Comparison of ENCODE assay signal across 10 cellular contexts in genomic region chr19:15991602-15992001, GRCh38. TPM values are rescaled to one million over a fixed set of nuclear protein-coding genes. Genes with fewer than 3 reads are reported as not detected.
"Had no signal": no experiment of that assay in that cellular context is flagged by ENCODE, and none has a peak within 500 bp of the region (broad histone marks: within the 10 kb centered on the region; RNA-seq: fewer than 3 reads in every experiment).

No MANE protein-coding gene starts in this region.

- H3K9ac ChIP-seq: KMS-11 had no signal

- H3K27ac ChIP-seq: HL-60, KMS-11 had no signal

- DNase-seq: IMR-90, KBM-7, KG1 had no signal

- H3K4me2 ChIP-seq: KMS-11 had no signal

- ATAC-seq: HepG2 had no signal

- FAIRE-seq: HepG2, HTR-8/SVneo had no signal

RNA-seq across cellular contexts. Expression of gene OR10H4, which starts 42.8 kb away (rescaled TPM):
- total RNA-seq: HepG2, HT-29, HT1080, IMR-90 had no signal
- polyA plus RNA-seq: HepG2, IgD-negative memory B cell, IMR-90 had no signal

RNA-seq across cellular contexts. Expression of gene CYP4F11, which starts 57.3 kb away (rescaled TPM):
- total RNA-seq: IMR-90 had no signal
- polyA plus RNA-seq: IgD-negative memory B cell, IMR-90 had no signal
